Comparison of ENCODE assay signal across 8 cellular contexts in the genomic region with DNA sequence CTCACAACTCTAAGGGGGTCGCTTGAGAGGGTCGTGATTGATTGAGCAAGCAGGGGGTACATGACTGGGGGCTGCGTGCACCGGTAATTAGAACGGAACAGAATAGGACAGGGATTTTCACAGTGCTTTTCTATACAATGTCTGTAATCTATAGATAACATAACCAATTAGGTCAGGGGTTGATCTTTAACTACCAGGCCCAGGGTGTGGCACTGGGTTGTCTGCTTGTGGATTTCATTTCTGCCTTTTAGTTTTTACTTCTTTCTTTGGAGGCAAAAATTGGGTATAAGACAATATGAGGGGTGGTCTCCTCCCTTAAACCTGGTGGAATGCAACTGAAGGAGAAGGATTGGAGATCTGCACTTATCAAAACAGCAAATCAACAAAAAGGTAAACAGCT. TPM values are rescaled to one million over a fixed set of nuclear protein-coding genes. Genes with fewer than 3 reads are reported as not detected.
"Had no signal": no experiment of that assay in that cellular context is flagged by ENCODE, and none has a peak within 500 bp of the region (broad histone marks: within the 10 kb centered on the region; RNA-seq: fewer than 3 reads in every experiment).

No MANE protein-coding gene starts in this region.

RNA-seq across cellular contexts. Expression of a gene that starts 30.6 kb away (rescaled TPM):
- total RNA-seq: OCI-LY7, PC-3, PC-9, Peyer's patch, Right ventricle myocardium inferior, Right ventricle myocardium superior, SJSA1 had no signal
- polyA plus RNA-seq: SK-N-SH had no signal

RNA-seq across cellular contexts. Expression of a gene that starts 40.1 kb away (rescaled TPM):
- total RNA-seq: OCI-LY7 had no signal
